ENCODE assay signal across 12 cellular contexts in the genomic region with DNA sequence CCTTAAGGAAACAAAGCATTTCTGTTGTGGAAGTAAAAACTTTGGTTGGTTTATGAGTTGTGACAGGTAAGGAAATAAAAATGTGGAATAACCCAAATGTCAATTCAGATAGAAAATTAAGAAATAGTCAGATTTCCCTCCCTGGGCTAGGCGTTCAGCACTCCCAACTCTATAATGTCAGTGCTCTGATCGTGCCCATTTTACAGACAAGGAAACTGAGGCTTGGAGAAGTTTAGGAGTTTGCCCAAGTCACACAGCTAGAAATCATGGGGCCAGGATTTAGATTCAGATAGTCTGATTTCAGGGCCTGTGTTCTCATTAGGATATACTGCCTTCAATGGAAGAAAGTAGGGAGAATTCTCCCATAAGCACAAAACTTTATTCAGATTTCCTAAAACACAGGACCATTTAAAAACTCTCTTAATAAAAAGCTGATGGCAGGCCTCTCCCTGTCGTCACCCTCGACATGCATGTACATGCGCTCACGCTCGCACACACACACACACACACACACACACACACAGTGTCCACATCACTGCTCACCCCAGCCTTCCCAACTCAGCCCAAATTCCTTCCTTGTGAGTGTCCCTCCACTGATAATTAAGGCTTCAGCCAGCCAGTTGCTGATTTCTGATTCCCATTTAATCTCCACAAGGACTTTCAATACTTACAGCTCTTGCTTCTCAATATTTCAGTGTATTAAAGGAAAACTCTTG. TPM values are rescaled to one million over a fixed set of nuclear protein-coding genes. Genes with fewer than 3 reads are reported as not detected.
A peak's percentile ranks its signal among the peaks of the same experiment; 100 is the strongest.
DNase-seq lines count a peak whose midpoint lies in the region; TF ChIP-seq lines count a peak whose summit lies in the region.
"Had no signal": no experiment of that assay in that cellular context is flagged by ENCODE, and none has a peak within 500 bp of the region (broad histone marks: within the 10 kb centered on the region; RNA-seq: fewer than 3 reads in every experiment).

No MANE protein-coding gene starts in this region.

- H3K27ac Mint-ChIP-seq in nephron progenitor cell, result peak overlapping the region; percentile 98
- H3K27ac Mint-ChIP-seq: activated T-cell treated with anti-CD3 and anti-CD28 coated beads, Interleukin-2, amount 50 U/mL, for 24 hours; immature natural killer cell had no signal

- peaks cover 7% of the 10 kb centered on the region for H3K36me3 Mint-ChIP-seq in nephron progenitor cell (ENCODE audit: low read depth)
- H3K36me3 Mint-ChIP-seq: immature natural killer cell had no signal

- H3K27me3 ChIP-seq in SK-N-SH (ENCODE audit: insufficient read depth) (no peaks in the 10 kb centered on the region), Peyer's patch (no peaks in the 10 kb centered on the region)
- H3K27me3 ChIP-seq: BLaER1 had no signal

- peaks cover 7 to 14% of the 10 kb centered on the region in 2 experiments; a peak in 1 of 4 replicates for H3K4me1 ChIP-seq in SK-N-SH (ENCODE audit: control insufficient read depth in 1 of 2, insufficient read depth in 2 of 2, low read depth in 1 of 2, low read length in 1 of 2)
- H3K4me1 ChIP-seq in Peyer's patch, result peaks cover 0 to 8% (median 0%) of the 10 kb centered on the region in 4 donors
- H3K4me1 ChIP-seq: BLaER1 had no signal

- POLR2A ChIA-PET in SK-N-SH (lab: Yijun Ruan, JAX), result no interaction called here

- H3K4me2 ChIP-seq in SK-N-SH, result peak overlapping the region; percentile 60; the same call in 1 of the 2 replicates
- H3K4me2 ChIP-seq: BLaER1 had no signal

- TF ChIP-seq CTCF in SK-N-SH (IDR thresholded peaks at IDR 0.05), result no peak
- TF ChIP-seq CTCF in fibroblast of the aortic adventitia (IDR thresholded peaks at IDR 0.05; ENCODE audit: insufficient read depth, low read length), result no peak
- no peak for TF ChIP-seq CTCF in nephron progenitor cell (IDR thresholded peaks at IDR 0.05)
- TF ChIP-seq CTCF in Peyer's patch (IDR thresholded peaks at IDR 0.05), result no peak

- H3K9me3 Mint-ChIP-seq in nephron progenitor cell, result peaks cover 11% of the 10 kb centered on the region
- H3K9me3 Mint-ChIP-seq: activated T-cell treated with anti-CD3 and anti-CD28 coated beads, Interleukin-2, amount 50 U/mL, for 24 hours; immature natural killer cell had no signal

- H3K4me3 ChIP-seq in SK-N-SH (ENCODE audit: low read depth in 2 of 2, low read length in 1 of 2), result no peak overlapping the region
- H3K4me3 ChIP-seq in fibroblast of the aortic adventitia (ENCODE audit: low read depth, low read length), result peak overlapping the region; percentile 34
- H3K4me3 ChIP-seq in Peyer's patch, result no peak overlapping the region
- H3K4me3 ChIP-seq: BLaER1 had no signal

- H3K79me2 ChIP-seq in SK-N-SH (ENCODE audit: insufficient read depth), result no peaks in the 10 kb centered on the region

- no peaks in the 10 kb centered on the region for H3F3A ChIP-seq in SK-N-SH (replicated peaks; ENCODE audit: insufficient read depth)

- H3K4me3 Mint-ChIP-seq in nephron progenitor cell, result peak overlapping the region; percentile 42
- H3K4me3 Mint-ChIP-seq: activated T-cell treated with anti-CD3 and anti-CD28 coated beads, Interleukin-2, amount 50 U/mL, for 24 hours; immature natural killer cell had no signal

- H3K36me3 ChIP-seq in SK-N-SH (replicated peaks in 1 of 2; ENCODE audit: control insufficient read depth in 1 of 2, insufficient read depth in 2 of 2, low read length in 1 of 2) (no peaks in the 10 kb centered on the region), Peyer's patch (no peaks in the 10 kb centered on the region)
- H3K36me3 ChIP-seq: BLaER1 had no signal

- DNase-seq in AG08396 (ENCODE audit: low spot score), result peak; percentile 77
- no peak for DNase-seq in SK-N-SH
- DNase-seq in fibroblast of the aortic adventitia (ENCODE audit: low read depth), result peak; percentile 98
- DNase-seq in nephron progenitor cell, result no peak
- no peak for DNase-seq in stimulated activated naive CD4-positive, alpha-beta T cell (lab: John Stamatoyannopoulos, UW)
- no peak for DNase-seq in DMS 273 (lab: John Stamatoyannopoulos, UW; ENCODE audit: unreplicated experiment)
- no peak for DNase-seq in Peyer's patch
- no peak for DNase-seq in stimulated activated CD4-positive, alpha-beta T cell treated with anti-CD3 and anti-CD28 coated beads, Interleukin-1b, Interleukin-23, amount 100 ng/mL, for 48 hours
- DNase-seq: activated T-cell treated with anti-CD3 and anti-CD28 coated beads, Interleukin-2, amount 50 U/mL, for 24 hours; immature natural killer cell; T1000 had no signal

- peak overlapping the region; percentile 35; the same call in 1 of the 2 replicates for H2AFZ ChIP-seq in SK-N-SH (ENCODE audit: low read depth)

- no peaks in the 10 kb centered on the region for H3K9me3 ChIP-seq in SK-N-SH
- H3K9me3 ChIP-seq in Peyer's patch, result no peaks in the 10 kb centered on the region
- H3K9me3 ChIP-seq: BLaER1 had no signal

- no peak for TF ChIP-seq RAD21 in SK-N-SH (IDR thresholded peaks at IDR 0.05; ENCODE audit: low read length)

- no peak for TF ChIP-seq POLR2A in Peyer's patch (IDR thresholded peaks at IDR 0.05)

- H3K9me2 ChIP-seq in SK-N-SH, result no peaks in the 10 kb centered on the region

- H3K27me3 Mint-ChIP-seq in nephron progenitor cell (ENCODE audit: low read depth, poor library complexity), result no peaks in the 10 kb centered on the region

- peaks cover 88% of the 10 kb centered on the region for H3K4me1 Mint-ChIP-seq in nephron progenitor cell
- H3K4me1 Mint-ChIP-seq: immature natural killer cell had no signal

- TF ChIP-seq EP300 in SK-N-SH (IDR thresholded peaks at IDR 0.05; ENCODE audit: borderline replicate concordance in 1 of 2, low read depth in 1 of 2, low read length in 1 of 2), result no peak

- CTCF ChIA-PET in SK-N-SH (lab: Yijun Ruan, JAX), result interaction anchor here (0.7 to 1.2 kb wide), 2 partner anchors 12 to 54 kb away, joined by 3 read pairs; no protein-coding TSS in a partner anchor

- no peaks in the 10 kb centered on the region for H4K20me1 ChIP-seq in SK-N-SH (ENCODE audit: insufficient read depth)
- H4K20me1 ChIP-seq: BLaER1 had no signal

- WGBS in SK-N-SH (ENCODE audit: low lambda C conversion rate), result 59% methylated on average over 7 of the region's 7 CpGs

- H3K9ac ChIP-seq in SK-N-SH, result no peak overlapping the region
- H3K9ac ChIP-seq: BLaER1 had no signal

- H3K27ac ChIP-seq in SK-N-SH (ENCODE audit: low read depth in 2 of 2, low read length in 1 of 2) (peak overlapping the region; percentile 40 to 55; a peak in 2 of 4 replicates), Peyer's patch (peak overlapping the region in 2 of 4 donors; percentile 33 to 65)
- H3K27ac ChIP-seq: BLaER1 had no signal

TF ChIP-seq in SK-N-SH, 30 proteins besides CTCF, POLR2A, EP300 and RAD21:
- no peak for TF ChIP-seq TAF1 (IDR thresholded peaks at IDR 0.05; ENCODE audit: borderline replicate concordance, low read depth, low read length)
- TF ChIP-seq FOSL2 (IDR thresholded peaks at IDR 0.05; ENCODE audit: borderline replicate concordance, low read depth), result peak; percentile 33; the same call in 1 of the 2 replicates
- TF ChIP-seq TCF12 (IDR thresholded peaks at IDR 0.05), result no peak

RNA-seq across cellular contexts. Expression of gene SLC14A2, which starts 49.1 kb away (rescaled TPM):
- 0.03 TPM in 2 replicates for polyA plus RNA-seq in SK-N-SH (2012; rRNA removed)
- 0.04 and 0.05 TPM in 2 replicates for polyA plus RNA-seq in SK-N-SH (2012; cell fraction: cytosol; rRNA removed)
- polyA plus RNA-seq in SK-N-SH (2012; cell fraction: nucleus; rRNA removed), result 0.06 and 0.07 TPM in 2 replicates
- total RNA-seq in fibroblast of the aortic adventitia (ENCODE audit: low replicate concordance) (0.16 TPM in 1 of 2 replicates, not detected in the other), Peyer's patch (1 to 10 TPM in 1 of 4 donors, under 1 TPM in 2, not detected in 1; 0.18 to 1.9 (median 0.54) TPM)

Comparison
In these comparisons a context has a peak if more than half of its experiments do, and no peak if none do; other contexts are left out.
1. DNase-seq: peak in AG08396 (single experiment) and fibroblast of the aortic adventitia (single experiment); none in SK-N-SH (single experiment), nephron progenitor cell (single experiment), stimulated activated naive CD4-positive, alpha-beta T cell (0 of 6), DMS 273 (single experiment), Peyer's patch (0 of 3) and stimulated activated CD4-positive, alpha-beta T cell treated with anti-CD3 and anti-CD28 coated beads, Interleukin-1b, Interleukin-23, amount 100 ng/mL, for 48 hours (single experiment).